Comparison of ENCODE assay signal across 12 cellular contexts in the genomic region with DNA sequence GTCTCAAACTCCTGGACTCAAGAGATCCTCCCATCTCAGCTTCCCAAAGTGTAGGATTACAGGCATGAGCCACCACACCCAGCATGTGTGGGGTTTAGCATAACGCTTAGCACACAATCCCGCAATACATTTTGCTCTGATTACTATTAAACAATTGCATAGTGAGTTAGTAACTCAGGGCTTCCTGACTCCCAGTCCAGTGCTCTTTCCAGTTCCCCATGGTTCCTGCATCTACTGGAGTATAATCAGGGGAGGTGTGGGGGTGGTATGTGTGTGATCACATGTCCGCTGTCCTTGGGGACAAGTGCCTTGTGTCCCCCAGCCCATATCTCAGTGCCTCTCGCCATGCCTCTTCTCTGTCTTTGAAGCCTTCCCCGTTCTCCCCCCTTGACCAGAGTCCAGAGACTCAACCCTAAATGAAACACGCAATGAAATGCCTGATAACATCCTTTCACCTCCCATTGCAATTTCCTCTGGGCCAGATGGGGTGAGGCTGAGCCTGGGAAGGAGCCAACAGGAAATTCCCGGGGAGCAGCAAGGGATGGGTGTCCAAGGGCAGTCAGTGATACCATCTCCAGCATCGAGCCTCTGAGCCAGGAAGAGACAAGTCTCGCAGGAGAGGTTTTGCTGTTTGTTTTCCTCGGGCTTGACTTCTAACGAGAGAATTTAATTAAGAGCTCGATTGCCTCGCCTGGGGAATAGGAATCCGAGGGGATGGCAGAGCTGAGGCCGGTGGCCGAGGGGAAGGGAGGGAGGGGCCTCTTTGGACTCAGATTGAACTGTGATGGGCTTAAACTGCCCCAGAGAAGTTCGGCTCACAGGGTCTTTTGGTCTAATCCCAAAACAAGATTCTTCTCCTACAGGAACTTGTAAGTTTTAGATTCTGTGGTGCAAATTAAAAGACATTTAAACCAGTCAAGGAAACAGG. TPM values are rescaled to one million over a fixed set of nuclear protein-coding genes. Genes with fewer than 3 reads are reported as not detected.
DNase-seq lines count a peak whose midpoint lies in the region; ATAC-seq and TF ChIP-seq lines count a peak whose summit lies in the region.
"Had no signal": no experiment of that assay in that cellular context is flagged by ENCODE, and none has a peak within 500 bp of the region (broad histone marks: within the 10 kb centered on the region; RNA-seq: fewer than 3 reads in every experiment).

No MANE protein-coding gene starts in this region.

- H3K9me3 ChIP-seq in Caco-2 (no peaks in the 10 kb centered on the region), Panc1 (ENCODE audit: control insufficient read depth, insufficient read depth, low read depth, low read length) (no peaks in the 10 kb centered on the region), mucosa of descending colon (no peaks in the 10 kb centered on the region)

- TF ChIP-seq CTCF in Caco-2 (IDR thresholded peaks at IDR 0.05; ENCODE audit: insufficient read depth in 1 of 2, low read depth in 1 of 2, low read length in 1 of 2, severe bottlenecking in 1 of 2, unreplicated experiment in 1 of 2) (no peak), Panc1 (IDR thresholded peaks at IDR 0.05) (no peak), mucosa of descending colon (IDR thresholded peaks at IDR 0.05) (no peak), GM20000 (IDR thresholded peaks at IDR 0.05; ENCODE audit: extremely low read depth, missing control alignments) (no peak)

- POLR2A ChIA-PET in Caco-2 (lab: Charles Lee) = no interaction called here
- POLR2A ChIA-PET in Panc1 (lab: Charles Lee) = no interaction called here

- CTCF ChIA-PET in Caco-2 (lab: Charles Lee) = no interaction called here
- CTCF ChIA-PET in Panc1 (lab: Charles Lee) = no interaction called here

- peaks cover 6% of the 10 kb centered on the region for H3K4me1 Mint-ChIP-seq in Caco-2 (ENCODE audit: low read depth, unreplicated experiment)
- H3K4me1 Mint-ChIP-seq: activated CD4-positive, alpha-beta memory T cell treated with anti-CD3 and anti-CD28 coated beads, Interleukin-2, amount 10 ng/mL, durations not matched to agents 7 days and 5 days had no signal

- no peak overlapping the region for H3K4me3 Mint-ChIP-seq in Caco-2 (ENCODE audit: unreplicated experiment)
- H3K4me3 Mint-ChIP-seq: activated CD4-positive, alpha-beta memory T cell treated with anti-CD3 and anti-CD28 coated beads, Interleukin-2, amount 10 ng/mL, durations not matched to agents 7 days and 5 days had no signal

- H3K36me3 Mint-ChIP-seq in Caco-2 (ENCODE audit: insufficient read depth, unreplicated experiment) = no peaks in the 10 kb centered on the region

- H3K27me3 ChIP-seq in Caco-2 (replicated peaks; ENCODE audit: control insufficient read depth, insufficient read depth, low read length) = no peaks in the 10 kb centered on the region
- no peaks in the 10 kb centered on the region for H3K27me3 ChIP-seq in Panc1 (ENCODE audit: control insufficient read depth, insufficient read depth, low read length)

- peak; percentile 50 for ATAC-seq in Panc1
- ATAC-seq in mucosa of descending colon = peak; percentile 98

- in situ Hi-C loops in Panc1 (cut with HindIII; ENCODE audit: low pct_unique_long_range_greater_than_20kb, low sequenced_read_pairs) = no loop called here

- no peaks in the 10 kb centered on the region for H3K9me3 Mint-ChIP-seq in Caco-2 (ENCODE audit: unreplicated experiment)
- H3K9me3 Mint-ChIP-seq: activated CD4-positive, alpha-beta memory T cell treated with anti-CD3 and anti-CD28 coated beads, Interleukin-2, amount 10 ng/mL, durations not matched to agents 7 days and 5 days had no signal

- H3K27ac Mint-ChIP-seq in Caco-2 (ENCODE audit: unreplicated experiment) = peak overlapping the region; percentile 45
- H3K27ac Mint-ChIP-seq: activated CD4-positive, alpha-beta memory T cell treated with anti-CD3 and anti-CD28 coated beads, Interleukin-2, amount 10 ng/mL, durations not matched to agents 7 days and 5 days; progenitor cell of endocrine pancreas had no signal

- DNase-seq in Caco-2 (no peak), Panc1 (ENCODE audit: low read depth, low spot score) (no peak), fibroblast of gingiva (ENCODE audit: low read depth) (peak; percentile 21), mucosa of descending colon (peak; percentile 70 to 84 (median 76)), head of caudate nucleus (no peak), GM20000 (ENCODE audit: low spot score) (no peak), NCI-H1930 (lab: John Stamatoyannopoulos, UW) (no peak)
- DNase-seq in activated CD4-positive, CD25-positive, alpha-beta regulatory T cell (lab: John Stamatoyannopoulos, UW) = no peak
- DNase-seq: activated CD4-positive, alpha-beta memory T cell treated with anti-CD3 and anti-CD28 coated beads, Interleukin-2, amount 10 ng/mL, durations not matched to agents 7 days and 5 days; aorta had no signal

- no peaks in the 10 kb centered on the region for H3K27me3 Mint-ChIP-seq in Caco-2 (ENCODE audit: insufficient read depth, unreplicated experiment)

- no TSS peak for BruUV-seq in Caco-2 (replicated peaks; lab: Mats Ljungman, UMichigan)
- no TSS peak for BruUV-seq in Panc1 (replicated peaks; lab: Mats Ljungman, UMichigan)

- H3K36me3 ChIP-seq in Caco-2 (ENCODE audit: control insufficient read depth, insufficient read depth, low read length) = no peaks in the 10 kb centered on the region
- no peaks in the 10 kb centered on the region for H3K36me3 ChIP-seq in Panc1 (ENCODE audit: control insufficient read depth, insufficient read depth, low read length)
- no peaks in the 10 kb centered on the region for H3K36me3 ChIP-seq in mucosa of descending colon (ENCODE audit: low read depth)

- intact Hi-C loops in Caco-2 (cut with micrococcal nuclease; ENCODE audit: unreplicated experiment) (no loop called here), Panc1 (cut with micrococcal nuclease; ENCODE audit: unreplicated experiment) (loop anchor here (10.0 kb wide), 1 partner anchor 50 kb away; no protein-coding TSS in a partner anchor), mucosa of descending colon (cut with DNase I, micrococcal nuclease) (no loop called here), head of caudate nucleus (cut with DNase I) (no loop called here)

- no peak overlapping the region for H3K4me3 ChIP-seq in Caco-2 (ENCODE audit: low read depth, low read length)
- no peak overlapping the region for H3K4me3 ChIP-seq in Panc1 (ENCODE audit: low read depth in 2 of 2, low read length in 2 of 2)
- no peak overlapping the region for H3K4me3 ChIP-seq in mucosa of descending colon

- no peak overlapping the region; the same call in 1 of the 2 replicates for H3K27ac ChIP-seq in Panc1 (ENCODE audit: low read length)
- H3K27ac ChIP-seq: KMS-11 had no signal

- H3K4me1 ChIP-seq in Caco-2 = peaks cover 10% of the 10 kb centered on the region; the same call in 1 of the 2 replicates
- H3K4me1 ChIP-seq in Panc1 (ENCODE audit: control insufficient read depth, insufficient read depth, low read length) = peaks cover 6% of the 10 kb centered on the region
- H3K4me1 ChIP-seq in mucosa of descending colon (ENCODE audit: low read depth) = peaks cover 4% of the 10 kb centered on the region

RNA-seq across cellular contexts. Expression of gene HTR1D, which starts 7.7 kb away (rescaled TPM):
- total RNA-seq in Caco-2 (2022) = 7.7 and 8.7 TPM in 2 replicates
- total RNA-seq in Panc1 (2021; ENCODE audit: unreplicated experiment) = 3.5 TPM
- polyA plus RNA-seq in Panc1 (2012; ENCODE audit: insufficient read length) = 1.2 TPM
- total RNA-seq in mucosa of descending colon = under 1 TPM in 1 of 3 donors, not detected in 2; 0.47 TPM
- total RNA-seq: activated CD4-positive, alpha-beta memory T cell treated with anti-CD3 and anti-CD28 coated beads, Interleukin-2, amount 10 ng/mL, durations not matched to agents 7 days and 5 days; aorta had no signal

RNA-seq across cellular contexts. Expression of gene LUZP1, which starts 56.3 kb away (rescaled TPM):
- total RNA-seq in Caco-2 (2022) = 20.0 and 20.6 TPM in 2 replicates
- total RNA-seq in Panc1 (2021; ENCODE audit: unreplicated experiment) = 40.2 TPM
- 14.4 TPM for polyA plus RNA-seq in Panc1 (2012; ENCODE audit: insufficient read length)
- total RNA-seq in mucosa of descending colon = 10 to 100 TPM; 48.4 to 57.7 (median 52.0) TPM

Comparison
In these comparisons a context has a peak if more than half of its experiments do, and no peak if none do; other contexts are left out.
1. DNase-seq: peak in fibroblast of gingiva (single experiment) and mucosa of descending colon (3 of 3); none in Caco-2 (0 of 2), Panc1 (single experiment), head of caudate nucleus (0 of 42), GM20000 (single experiment), NCI-H1930 (0 of 2) and activated CD4-positive, CD25-positive, alpha-beta regulatory T cell (0 of 4).